8 cellular contexts compared by ENCODE assay signal in genomic region chr10:5775705-5776104, GRCh38. TPM values are rescaled to one million over a fixed set of nuclear protein-coding genes. Genes with fewer than 3 reads are reported as not detected.
A peak's percentile ranks its signal among the peaks of the same experiment; 100 is the strongest.
DNase-seq lines count a peak whose midpoint lies in the region; ATAC-seq and TF ChIP-seq lines count a peak whose summit lies in the region.

No MANE protein-coding gene starts in this region.

- POLR2A ChIA-PET in CD8-positive, alpha-beta memory T cell (lab: Charles Lee) = interaction anchor here (1.9 kb wide), 1 partner anchor 38 kb away, joined by 8 read pairs; the partner anchor contains the start of gene GDI2

- no peaks in the 10 kb centered on the region for H3K9me3 Mint-ChIP-seq in CD8-positive, alpha-beta memory T cell

- H3K27me3 ChIP-seq in CD8-positive, alpha-beta memory T cell (ENCODE audit: insufficient read depth, low read length, poor library complexity, severe bottlenecking) = no peaks in the 10 kb centered on the region
- no peaks in the 10 kb centered on the region for H3K27me3 ChIP-seq in fibroblast of lung (ENCODE audit: control insufficient read depth, insufficient read depth, low read length)

- peak overlapping the region; percentile 78 to 96 (median 88) for H3K27ac Mint-ChIP-seq in CD8-positive, alpha-beta memory T cell

- peaks cover 4 to 76% (median 17%) of the 10 kb centered on the region in 3 donors for H3K36me3 Mint-ChIP-seq in CD8-positive, alpha-beta memory T cell

- no peak for ATAC-seq in GM21447 (IDR thresholded peaks at IDR 0.05; ENCODE audit: unreplicated experiment)
- ATAC-seq in GM19463 (IDR thresholded peaks at IDR 0.05; ENCODE audit: unreplicated experiment) = no peak

- CTCF ChIA-PET in CD8-positive, alpha-beta memory T cell (lab: Charles Lee) = interaction anchor here (1.3 kb wide), 1 partner anchor 20 kb away, joined by 4 read pairs; no protein-coding TSS in a partner anchor

- no peak overlapping the region for H3K9ac ChIP-seq in fibroblast of lung (ENCODE audit: insufficient read depth, low read length)

- H2AFZ ChIP-seq in fibroblast of lung (ENCODE audit: low read length) = no peak overlapping the region

- H3K4me3 Mint-ChIP-seq in CD8-positive, alpha-beta memory T cell = peak overlapping the region in 5 of 7 donors; percentile 63 to 79 (median 69)

- no peaks in the 10 kb centered on the region for H3K27me3 Mint-ChIP-seq in CD8-positive, alpha-beta memory T cell

- H3K79me2 ChIP-seq in fibroblast of lung (ENCODE audit: control insufficient read depth, insufficient read depth, low read length) = peaks cover 73% of the 10 kb centered on the region

- H4K20me1 ChIP-seq in fibroblast of lung (ENCODE audit: control insufficient read depth, extremely low read depth, insufficient read depth, low read length) = no peaks in the 10 kb centered on the region

- no peaks in the 10 kb centered on the region for H3K9me3 ChIP-seq in CD8-positive, alpha-beta memory T cell (ENCODE audit: low read length)
- H3K9me3 ChIP-seq in fibroblast of lung (ENCODE audit: control insufficient read depth, insufficient read depth, low read depth, low read length) = no peaks in the 10 kb centered on the region

- H3K4me2 ChIP-seq in fibroblast of lung (ENCODE audit: extremely low read depth, insufficient read depth, low read length) = peak overlapping the region; percentile 58

- in situ Hi-C loops in GM13977 (cut with MboI; ENCODE audit: low pct_unique_long_range_greater_than_20kb, low sequenced_read_pairs, unreplicated experiment) = no loop called here

- H3K4me1 Mint-ChIP-seq in CD8-positive, alpha-beta memory T cell = peaks cover 51 to 76% (median 67%) of the 10 kb centered on the region in 3 donors

- TF ChIP-seq CTCF in fibroblast of lung (conservative IDR thresholded peaks at IDR 0.05 in 1 of 2, IDR thresholded peaks at IDR 0.05 in 1 of 2; ENCODE audit: low read depth in 1 of 2, low read length in 2 of 2) (no peak), GM13977 (IDR thresholded peaks at IDR 0.05; ENCODE audit: extremely low read depth, insufficient read depth, missing control alignments) (no peak)

- H3K27ac ChIP-seq in CD8-positive, alpha-beta memory T cell (ENCODE audit: low read depth, low read length) = no peak overlapping the region
- H3K27ac ChIP-seq in fibroblast of lung (ENCODE audit: insufficient read depth, low read length) = peak overlapping the region; percentile 51

- DNase-seq in CD8-positive, alpha-beta memory T cell = peak; percentile 54 to 85 (median 73)
- peak; percentile 42 to 58 for DNase-seq in activated CD8-positive, alpha-beta memory T cell treated with anti-CD3 and anti-CD28 coated beads for 4 hours (ENCODE audit: low read depth in 2 of 2)
- DNase-seq in fibroblast of lung (ENCODE audit: low read depth in 2 of 2) (no peak), DMS153 (lab: John Stamatoyannopoulos, UW) (no peak), GM13977 (ENCODE audit: low spot score) (no peak)
- DNase-seq in stimulated activated CD4-positive, alpha-beta T cell treated with anti-CD3 and anti-CD28 coated beads, Interleukin-1b, Interleukin-23, amount 100 ng/mL, for 1 hour (ENCODE audit: low read depth in 2 of 2) = peak; percentile 29 to 45

- peaks cover 23% of the 10 kb centered on the region for H3K4me1 ChIP-seq in CD8-positive, alpha-beta memory T cell (ENCODE audit: insufficient read depth, low read length)
- peaks cover 5% of the 10 kb centered on the region for H3K4me1 ChIP-seq in fibroblast of lung (ENCODE audit: control insufficient read depth, extremely low read depth, insufficient read depth, low read length)

- peak overlapping the region; percentile 18 for H3K4me3 ChIP-seq in CD8-positive, alpha-beta memory T cell (ENCODE audit: low read length)
- H3K4me3 ChIP-seq in fibroblast of lung (replicated peaks in 1 of 4; ENCODE audit: control extremely low read depth in 1 of 4, insufficient read depth in 1 of 4, low read depth in 3 of 4, low read length in 4 of 4) = peak overlapping the region in 1 of 4 experiments; percentile 30

- peaks cover 7% of the 10 kb centered on the region for H3K36me3 ChIP-seq in CD8-positive, alpha-beta memory T cell (ENCODE audit: insufficient read depth, low read length)
- H3K36me3 ChIP-seq in fibroblast of lung (ENCODE audit: control insufficient read depth, insufficient read depth, low read length) = peaks cover 9% of the 10 kb centered on the region

RNA-seq across cellular contexts. Expression of gene GDI2, which starts 37.5 kb away (rescaled TPM):
- total RNA-seq in CD8-positive, alpha-beta memory T cell = 100 to 1,000 TPM; 311 to 319 TPM
- 171 TPM for polyA plus RNA-seq in CD8-positive, alpha-beta memory T cell
- 474 and 483 TPM in 2 replicates for total RNA-seq in fibroblast of lung
- 287 and 291 TPM in 2 replicates for polyA plus RNA-seq in fibroblast of lung
- 212 and 215 TPM in 2 replicates for polyA plus RNA-seq in fibroblast of lung (2012)
- polyA minus RNA-seq in fibroblast of lung (ENCODE audit: low replicate concordance) = 29.3 and 36.2 TPM in 2 replicates

Comparison
In these comparisons a context has a peak if more than half of its experiments do, and no peak if none do; other contexts are left out.
1. DNase-seq: peak in CD8-positive, alpha-beta memory T cell (5 of 5), activated CD8-positive, alpha-beta memory T cell treated with anti-CD3 and anti-CD28 coated beads for 4 hours (2 of 2) and stimulated activated CD4-positive, alpha-beta T cell treated with anti-CD3 and anti-CD28 coated beads, Interleukin-1b, Interleukin-23, amount 100 ng/mL, for 1 hour (2 of 2); none in fibroblast of lung (0 of 2), DMS153 (single experiment) and GM13977 (single experiment).